Comparison of ENCODE assay signal across 2 cellular contexts in genomic region chr2:219523031-219523671, GRCh38.
TF ChIP-seq lines count a peak whose summit lies in the region.

No MANE protein-coding gene starts in this region.

TF ChIP-seq in SK-N-SH, 30 proteins besides CTCF, POLR2A, EP300 and RAD21 (continued from another document):
- TF ChIP-seq IRF3 (IDR thresholded peaks at IDR 0.05; ENCODE audit: low read depth, low read length) (no peak), MEF2A (IDR thresholded peaks at IDR 0.05; ENCODE audit: borderline replicate concordance, low read depth) (no peak), EZH2phosphoT487 (IDR thresholded peaks at IDR 0.05; ENCODE audit: borderline replicate concordance, low read depth) (no peak)
TF ChIP-seq in SK-N-SH: peak in this region for 0.

TF ChIP-seq in SK-N-SH treated with all-trans-retinoic acid at 6 μM for 48 hours, 23 proteins besides CTCF, POLR2A, EP300 and RAD21 (continued from another document):
- TF ChIP-seq CREB5 (CRISPR knock-in tag; IDR thresholded peaks at IDR 0.05; ENCODE audit: low read depth) (no peak), CSDC2 (CRISPR knock-in tag; IDR thresholded peaks at IDR 0.05) (no peak), ZFP3 (CRISPR knock-in tag; IDR thresholded peaks at IDR 0.05) (no peak)
- TF ChIP-seq, protein P1, sequence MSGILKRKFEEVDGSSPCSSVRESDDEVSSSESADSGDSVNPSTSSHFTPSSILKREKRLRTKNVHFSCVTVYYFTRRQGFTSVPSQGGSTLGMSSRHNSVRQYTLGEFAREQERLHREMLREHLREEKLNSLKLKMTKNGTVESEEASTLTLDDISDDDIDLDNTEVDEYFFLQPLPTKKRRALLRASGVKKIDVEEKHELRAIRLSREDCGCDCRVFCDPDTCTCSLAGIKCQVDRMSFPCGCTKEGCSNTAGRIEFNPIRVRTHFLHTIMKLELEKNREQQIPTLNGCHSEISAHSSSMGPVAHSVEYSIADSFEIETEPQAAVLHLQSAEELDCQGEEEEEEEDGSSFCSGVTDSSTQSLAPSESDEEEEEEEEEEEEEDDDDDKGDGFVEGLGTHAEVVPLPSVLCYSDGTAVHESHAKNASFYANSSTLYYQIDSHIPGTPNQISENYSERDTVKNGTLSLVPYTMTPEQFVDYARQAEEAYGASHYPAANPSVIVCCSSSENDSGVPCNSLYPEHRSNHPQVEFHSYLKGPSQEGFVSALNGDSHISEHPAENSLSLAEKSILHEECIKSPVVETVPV (CRISPR knock-in tag; IDR thresholded peaks at IDR 0.05) = no peak
TF ChIP-seq in SK-N-SH treated with all-trans-retinoic acid at 6 μM for 48 hours: peak in this region for 0.
